ENCODE assay signal across 8 cellular contexts in the genomic region with DNA sequence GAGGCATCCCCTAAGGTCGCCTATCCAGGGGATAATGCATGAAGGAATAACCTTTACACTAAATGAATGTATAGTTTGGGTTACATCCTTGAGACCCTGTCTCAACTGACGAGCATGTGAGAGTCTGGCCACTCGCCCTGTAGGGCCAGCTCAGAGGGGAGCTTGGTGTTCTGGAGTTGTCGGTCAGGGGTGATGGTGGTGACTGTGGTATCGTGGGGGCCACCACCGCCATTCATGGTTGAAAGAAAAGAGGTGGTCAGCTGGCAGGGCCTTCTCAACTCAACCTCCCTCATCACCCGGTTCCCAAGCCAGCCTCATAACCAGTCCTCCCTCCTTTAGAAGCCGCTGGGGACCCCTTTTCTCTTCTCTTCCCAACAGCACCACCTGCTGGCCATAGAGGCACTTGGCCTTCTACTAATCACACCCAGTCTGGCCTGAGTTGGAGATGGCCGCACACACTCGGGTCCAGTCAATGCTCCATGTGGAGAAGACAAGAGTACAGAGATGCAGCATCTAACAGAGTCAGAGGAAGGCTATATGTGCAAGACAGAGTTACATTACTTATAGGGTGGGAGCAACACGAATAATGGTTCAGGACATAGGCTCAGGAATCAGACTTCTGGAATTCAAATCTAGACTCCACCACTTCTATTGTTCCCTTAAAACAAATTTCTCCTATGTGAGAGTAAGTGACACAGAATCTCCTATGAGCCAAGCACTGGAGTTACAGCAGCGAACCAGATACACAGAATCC. TPM values are rescaled to one million over a fixed set of nuclear protein-coding genes. Genes with fewer than 3 reads are reported as not detected.
A peak's percentile ranks its signal among the peaks of the same experiment; 100 is the strongest.
DNase-seq lines count a peak whose midpoint lies in the region; ATAC-seq and TF ChIP-seq lines count a peak whose summit lies in the region.
"Not testable (repeated sequence)": the region's sequence is repeated elsewhere in the genome, so short reads cannot be mapped to it uniquely, and the experiment has no call there.
"Had no signal": no experiment of that assay in that cellular context is flagged by ENCODE, and none has a peak within 500 bp of the region (broad histone marks: within the 10 kb centered on the region; RNA-seq: fewer than 3 reads in every experiment).

No MANE protein-coding gene starts in this region.

- TF ChIP-seq CTCF in WTC11 (IDR thresholded peaks at IDR 0.05) (peak; percentile 52; the same call in 1 of the 2 replicates), mammary epithelial cell (conservative IDR thresholded peaks at IDR 0.05 in 1 of 2, IDR thresholded peaks at IDR 0.05 in 1 of 2; ENCODE audit: extremely low read depth in 1 of 2, insufficient read depth in 1 of 2, low read depth in 1 of 2, low read length in 2 of 2) (peak; percentile 35 to 50), right atrium auricular region (IDR thresholded peaks at IDR 0.05) (peak; percentile 17 to 49)
- TF ChIP-seq CTCF in ovary (IDR thresholded peaks at IDR 0.05), result not testable (repeated sequence)

- not testable (repeated sequence) for H4K20me1 ChIP-seq in mammary epithelial cell (ENCODE audit: insufficient read depth, low read length)

- not testable (repeated sequence) for TF ChIP-seq POLR2A in ovary (IDR thresholded peaks at IDR 0.05)

- not testable (repeated sequence) for H2AFZ ChIP-seq in mammary epithelial cell (ENCODE audit: low read depth, low read length)

- ATAC-seq in WTC11, result peak; percentile 98

- TF ChIP-seq EP300 in ovary (IDR thresholded peaks at IDR 0.05), result not testable (repeated sequence)

- DNase-seq in ELR (ENCODE audit: low read depth) (peak; percentile 36), KBM-7 (peak; percentile 32), WTC11 (ENCODE audit: low spot score) (peak; percentile 79), ovary (peak in 3 of 5 donors; percentile 20 to 56 (median 52))
- DNase-seq in NK-92 treated with Interleukin-12 subunit alpha and Interleukin-12 subunit beta, amount 100 ng/mL, for 24 hours (lab: John Stamatoyannopoulos, UW), result peak; percentile 9
- not testable (repeated sequence) for DNase-seq in mammary epithelial cell; right atrium auricular region (ENCODE audit: low spot score)

- in situ Hi-C loops in KBM-7 (cut with MboI; ENCODE audit: low pct_unique_long_range_greater_than_20kb, low sequenced_read_pairs); mammary epithelial cell (cut with MboI; ENCODE audit: low sequenced_read_pairs in 2 of 2): not testable (repeated sequence)

- not testable (repeated sequence) for H3K36me3 ChIP-seq in mammary epithelial cell (ENCODE audit: insufficient read depth, low read length); right atrium auricular region; ovary

- H3K4me1 ChIP-seq in mammary epithelial cell (ENCODE audit: insufficient read depth, low read length); right atrium auricular region; ovary (ENCODE audit: insufficient read depth): not testable (repeated sequence)

- not testable (repeated sequence) for H3K9me3 Mint-ChIP-seq in WTC11

- not testable (repeated sequence) for H3K4me1 Mint-ChIP-seq in WTC11

- CTCF ChIA-PET in WTC11 (lab: Charles Lee), result interaction anchor here (0.6 to 4.1 kb wide), 10 partner anchors 17 to 358 kb away, joined by 3 to 23 read pairs (median 5); a partner anchor contains a TSS
- CTCF ChIA-PET in mammary epithelial cell (lab: Charles Lee; ENCODE audit: low non-redundant PET), result interaction anchor here (0.6 kb wide), 1 partner anchor 33 kb away, joined by 4 read pairs; no protein-coding TSS in a partner anchor

- 77% methylated on average over 12 of the region's 12 CpGs for WGBS in mammary epithelial cell (ENCODE audit: low coverage, missing lambda C conversion rate)
- WGBS in ovary, 3 donors, result 64 to 69% (median 68%) methylated on average over 12 of the region's 12 CpGs

- H3K4me3 Mint-ChIP-seq in WTC11, result not testable (repeated sequence)

- not testable (repeated sequence) for BruUV-seq in mammary epithelial cell (replicated peaks; lab: Mats Ljungman, UMichigan)

- H3K4me3 ChIP-seq in mammary epithelial cell (replicated peaks in 1 of 3; ENCODE audit: insufficient read depth in 1 of 3, low read depth in 2 of 3, low read length in 3 of 3); right atrium auricular region; ovary: not testable (repeated sequence)

- not testable (repeated sequence) for H3K27me3 Mint-ChIP-seq in WTC11 (ENCODE audit: low read depth)

- not testable (repeated sequence) for H3K9me3 ChIP-seq in mammary epithelial cell (replicated peaks; ENCODE audit: insufficient read depth, low read length); right atrium auricular region; ovary

- dilution Hi-C loops in mammary epithelial cell (cut with HindIII; ENCODE audit: low sequenced_read_pairs), result not testable (repeated sequence)

- not testable (repeated sequence) for H3K9ac ChIP-seq in mammary epithelial cell (ENCODE audit: insufficient read depth, low read length)

- not testable (repeated sequence) for H3K27ac ChIP-seq in mammary epithelial cell (ENCODE audit: insufficient read depth, low read depth, low read length); right atrium auricular region; ovary

- not testable (repeated sequence) for H3K27ac Mint-ChIP-seq in WTC11

- intact Hi-C loops in mammary epithelial cell (cut with micrococcal nuclease), result loop anchor here (1.0 kb wide), 1 partner anchor 356 kb away; no protein-coding TSS in a partner anchor
- intact Hi-C loops in ovary (cut with DNase I), result not testable (repeated sequence)

- H3K79me2 ChIP-seq in mammary epithelial cell (ENCODE audit: insufficient read depth, low read length), result not testable (repeated sequence)

- not testable (repeated sequence) for H3K4me2 ChIP-seq in mammary epithelial cell (ENCODE audit: insufficient read depth, low read depth, low read length)

- POLR2A ChIA-PET in WTC11 (lab: Charles Lee), result not testable (repeated sequence)

- not testable (repeated sequence) for H3K27me3 ChIP-seq in mammary epithelial cell (ENCODE audit: insufficient read depth, low read length); right atrium auricular region; ovary

- H3K36me3 Mint-ChIP-seq in WTC11, result not testable (repeated sequence)

RNA-seq across cellular contexts. Expression of a gene that starts 11.9 kb away (rescaled TPM):
- total RNA-seq in WTC11 (2021) (not detected in 3 replicates), mammary epithelial cell (under 1 TPM in 1 of 2 donors, not detected in 1; 0.24 TPM), right atrium auricular region (1 to 10 TPM; 1.2 to 1.9 TPM), ovary (1 to 10 TPM in 1 of 7 donors, not detected in 6; 1.3 TPM)
- polyA plus RNA-seq in mammary epithelial cell (0.05 TPM), ovary (under 1 TPM in 1 of 2 donors, not detected in 1; 0.13 TPM)
- not detected for polyA minus RNA-seq in mammary epithelial cell
- total RNA-seq: ureter had no signal

RNA-seq across cellular contexts. Expression of a gene that starts 26.0 kb away (rescaled TPM):
- total RNA-seq in WTC11 (2021), result not detected in 3 replicates
- total RNA-seq in mammary epithelial cell, result not detected
- not detected for polyA plus RNA-seq in mammary epithelial cell
- polyA minus RNA-seq in mammary epithelial cell, result not detected
- not detected for total RNA-seq in right atrium auricular region
- not detected for total RNA-seq in ovary
- not detected for polyA plus RNA-seq in ovary
- total RNA-seq: ureter had no signal

RNA-seq across cellular contexts. Expression of a gene that starts 30.2 kb away (rescaled TPM):
- total RNA-seq in WTC11 (2021), result not detected in 3 replicates
- total RNA-seq in mammary epithelial cell, result not detected
- polyA plus RNA-seq in mammary epithelial cell, result not detected
- polyA minus RNA-seq in mammary epithelial cell, result not detected
- total RNA-seq in right atrium auricular region, result not detected
- total RNA-seq in ovary, result under 1 TPM in 1 of 7 donors, not detected in 6; 0.25 TPM
- polyA plus RNA-seq in ovary, result under 1 TPM in 1 of 2 donors, not detected in 1; 0.07 TPM
- total RNA-seq: ureter had no signal
